In genomic region chr1:119783354-119784126, GRCh38 we compare ENCODE assay signal across 18 cellular contexts. TPM values are rescaled to one million over a fixed set of nuclear protein-coding genes. Genes with fewer than 3 reads are reported as not detected.
A peak's percentile ranks its signal among the peaks of the same experiment; 100 is the strongest.
DNase-seq lines count a peak whose midpoint lies in the region; ATAC-seq and TF ChIP-seq lines count a peak whose summit lies in the region.
"Had no signal": no experiment of that assay in that cellular context is flagged by ENCODE, and none has a peak within 500 bp of the region (broad histone marks: within the 10 kb centered on the region; RNA-seq: fewer than 3 reads in every experiment).

No MANE protein-coding gene starts in this region.

- no peak overlapping the region for H3K4me3 Mint-ChIP-seq in stimulated activated naive B cell treated with anti-CD40 and anti-IgM and Interleukin-4, amounts not matched to agents 10 μg/mL and 1 μg/mL and 100 μg/mL, for 72 hours
- H3K4me3 Mint-ChIP-seq in endodermal cell = no peak overlapping the region
- H3K4me3 Mint-ChIP-seq: activated T-helper 17 cell treated with anti-CD3 and anti-CD28 coated beads, Interleukin-2, amount 50 U/mL, for 72 hours had no signal

- H3K27me3 Mint-ChIP-seq in stimulated activated naive B cell treated with anti-CD40 and anti-IgM and Interleukin-4, amounts not matched to agents 10 μg/mL and 1 μg/mL and 100 μg/mL, for 72 hours = peaks cover 5 to 12% of the 10 kb centered on the region in 2 donors
- H3K27me3 Mint-ChIP-seq in endodermal cell (ENCODE audit: insufficient read depth) = no peaks in the 10 kb centered on the region

- TF ChIP-seq CTCF in right atrium auricular region (IDR thresholded peaks at IDR 0.05) (no peak), endodermal cell (conservative IDR thresholded peaks at IDR 0.05) (no peak)

- peak; percentile 45 for ATAC-seq in Right ventricle myocardium superior (ENCODE audit: poor library complexity)
- ATAC-seq in stimulated activated naive B cell treated with anti-CD40 and anti-IgM and Interleukin-4, amounts not matched to agents 10 μg/mL and 1 μg/mL and 100 μg/mL, for 72 hours (replicated peaks) = no peak

- WGBS in esophagus, 2 donors = 56 to 59% methylated on average over 5 of the region's 5 CpGs
- 94 to 97% methylated on average over 5 of the region's 5 CpGs for WGBS in endodermal cell (ENCODE audit: insufficient coverage in 1 of 2, insufficient read length in 1 of 2), 2 experiments

- H3K27ac ChIP-seq in right atrium auricular region = no peak overlapping the region
- no peak overlapping the region for H3K27ac ChIP-seq in SK-N-MC
- H3K27ac ChIP-seq in esophagus (ENCODE audit: low read depth in 2 of 2, low read length in 1 of 2) = peak overlapping the region; percentile 61 to 85
- no peak overlapping the region for H3K27ac ChIP-seq in endodermal cell (ENCODE audit: low read depth, low read length)
- H3K27ac ChIP-seq: pancreas had no signal

- H3K36me3 ChIP-seq in right atrium auricular region (no peaks in the 10 kb centered on the region), SK-N-MC (ENCODE audit: insufficient read depth, low read length) (no peaks in the 10 kb centered on the region), esophagus (ENCODE audit: control insufficient read depth in 2 of 2, insufficient read depth in 2 of 2, low read length in 1 of 2) (no peaks in the 10 kb centered on the region), endodermal cell (ENCODE audit: control insufficient read depth, insufficient read depth, low read length) (no peaks in the 10 kb centered on the region)
- H3K36me3 ChIP-seq: pancreas had no signal

- H3K27ac Mint-ChIP-seq in stimulated activated naive B cell treated with anti-CD40 and anti-IgM and Interleukin-4, amounts not matched to agents 10 μg/mL and 1 μg/mL and 100 μg/mL, for 72 hours = peak overlapping the region; percentile 47
- no peak overlapping the region for H3K27ac Mint-ChIP-seq in endodermal cell
- H3K27ac Mint-ChIP-seq: activated T-helper 17 cell treated with anti-CD3 and anti-CD28 coated beads, Interleukin-2, amount 50 U/mL, for 72 hours had no signal

- DNase-seq in Right ventricle myocardium superior (no peak), right atrium auricular region (ENCODE audit: low spot score) (no peak), SK-N-MC (ENCODE audit: low read depth, low spot score) (no peak), NCI-H1417 treated with DMSO at 0.1 percent for 48 hours (lab: John Stamatoyannopoulos, UW) (no peak), endodermal cell (no peak), NCI-H1436 treated with DMSO at 0.1 percent for 48 hours (lab: John Stamatoyannopoulos, UW) (no peak)
- no peak for DNase-seq in stimulated activated naive B cell treated with anti-CD40 and anti-IgM and Interleukin-4, amounts not matched to agents 10 μg/mL and 1 μg/mL and 100 μg/mL, for 72 hours
- DNase-seq: caudate nucleus; DMS153; midbrain; NCI-H1092 treated with DMSO at 0.1 percent for 48 hours; NCI-H510A treated with DMSO at 0.1 percent for 48 hours; SK-N-SH; stimulated activated CD4-positive, alpha-beta T cell treated with anti-CD3 and anti-CD28 coated beads, Interleukin-2, amount 100 ng/mL, for 24 hours had no signal

- H3K4me1 ChIP-seq in right atrium auricular region = no peaks in the 10 kb centered on the region
- peaks cover 4 to 6% of the 10 kb centered on the region in 2 donors for H3K4me1 ChIP-seq in esophagus (ENCODE audit: control insufficient read depth in 2 of 2, insufficient read depth in 2 of 2, low read length in 1 of 2)
- peaks cover 16% of the 10 kb centered on the region for H3K4me1 ChIP-seq in endodermal cell (ENCODE audit: control insufficient read depth, insufficient read depth, low read length)

- intact Hi-C loops in Right ventricle myocardium superior (cut with DNase I) = no loop called here

- no peaks in the 10 kb centered on the region for H3K36me3 Mint-ChIP-seq in stimulated activated naive B cell treated with anti-CD40 and anti-IgM and Interleukin-4, amounts not matched to agents 10 μg/mL and 1 μg/mL and 100 μg/mL, for 72 hours
- H3K36me3 Mint-ChIP-seq in endodermal cell (ENCODE audit: low read depth) = no peaks in the 10 kb centered on the region

- no peaks in the 10 kb centered on the region for H3K9me3 Mint-ChIP-seq in stimulated activated naive B cell treated with anti-CD40 and anti-IgM and Interleukin-4, amounts not matched to agents 10 μg/mL and 1 μg/mL and 100 μg/mL, for 72 hours
- peaks cover 3% of the 10 kb centered on the region for H3K9me3 Mint-ChIP-seq in endodermal cell
- H3K9me3 Mint-ChIP-seq: activated T-helper 17 cell treated with anti-CD3 and anti-CD28 coated beads, Interleukin-2, amount 50 U/mL, for 72 hours had no signal

- H3K9ac ChIP-seq in SK-N-MC (ENCODE audit: insufficient read length) (no peak overlapping the region), endodermal cell (ENCODE audit: extremely low read depth, low read length, poor library complexity, severe bottlenecking) (no peak overlapping the region)
- H3K9ac ChIP-seq: SK-N-SH had no signal

- peaks cover 6 to 10% of the 10 kb centered on the region in 2 donors for H3K4me1 Mint-ChIP-seq in stimulated activated naive B cell treated with anti-CD40 and anti-IgM and Interleukin-4, amounts not matched to agents 10 μg/mL and 1 μg/mL and 100 μg/mL, for 72 hours
- peaks cover 23% of the 10 kb centered on the region for H3K4me1 Mint-ChIP-seq in endodermal cell
- H3K4me1 Mint-ChIP-seq: activated T-helper 17 cell treated with anti-CD3 and anti-CD28 coated beads, Interleukin-2, amount 50 U/mL, for 72 hours had no signal

- no peaks in the 10 kb centered on the region for H3K9me3 ChIP-seq in right atrium auricular region
- H3K9me3 ChIP-seq in SK-N-MC (ENCODE audit: low read depth, low read length) = no peaks in the 10 kb centered on the region
- no peaks in the 10 kb centered on the region for H3K9me3 ChIP-seq in esophagus (ENCODE audit: control insufficient read depth in 2 of 2, insufficient read depth in 1 of 2, low read depth in 1 of 2, low read length in 1 of 2)
- no peaks in the 10 kb centered on the region for H3K9me3 ChIP-seq in endodermal cell (ENCODE audit: control insufficient read depth, low read length)
- H3K9me3 ChIP-seq: pancreas, SK-N-SH had no signal

- H3K27me3 ChIP-seq in right atrium auricular region (no peaks in the 10 kb centered on the region), esophagus (ENCODE audit: control insufficient read depth in 1 of 2, insufficient read depth in 2 of 2, low read length in 2 of 2) (no peaks in the 10 kb centered on the region), endodermal cell (ENCODE audit: control insufficient read depth, insufficient read depth, low read length, poor library complexity, severe bottlenecking) (no peaks in the 10 kb centered on the region)
- H3K27me3 ChIP-seq: pancreas had no signal

- no peak overlapping the region for H3K4me3 ChIP-seq in right atrium auricular region
- 0 out of 2 replicates have a peak overlapping the region, but pooled peaks have one; percentile 17 for H3K4me3 ChIP-seq in SK-N-MC
- H3K4me3 ChIP-seq in esophagus (ENCODE audit: low read depth in 1 of 2, low read length in 2 of 2) = no peak overlapping the region
- H3K4me3 ChIP-seq in endodermal cell (ENCODE audit: low read length) = no peak overlapping the region
- H3K4me3 ChIP-seq: pancreas had no signal

RNA-seq across cellular contexts. Expression of gene HMGCS2, which starts 14.8 kb away (rescaled TPM):
- total RNA-seq in Right ventricle myocardium superior (210 TPM), right atrium auricular region (10 to 100 TPM; 12.4 to 43.8 TPM), endodermal cell (not detected)
- 1 to 10 TPM; 1.3 to 5.8 TPM for polyA plus RNA-seq in esophagus
- 0.64 TPM for polyA plus RNA-seq in endodermal cell (2013, experiment 1 of 2)
- polyA plus RNA-seq in endodermal cell (2013, experiment 2 of 2) = 0.91 TPM
- total RNA-seq: activated T-helper 17 cell treated with anti-CD3 and anti-CD28 coated beads, Interleukin-2, amount 50 U/mL, for 72 hours had no signal
- polyA plus RNA-seq: SK-N-SH had no signal

RNA-seq across cellular contexts. Expression of gene REG4, which starts 27.7 kb away (rescaled TPM):
- total RNA-seq in Right ventricle myocardium superior (not detected), right atrium auricular region (not detected), endodermal cell (not detected)
- polyA plus RNA-seq in esophagus = under 1 TPM in 1 of 2 donors, not detected in 1; 0.12 TPM
- polyA plus RNA-seq in endodermal cell (2013, experiment 1 of 2) = not detected
- polyA plus RNA-seq in endodermal cell (2013, experiment 2 of 2) = not detected
- total RNA-seq: esophagus mucosa had no signal
- polyA plus RNA-seq: SK-N-SH had no signal

Comparison
In these comparisons a context has a peak if more than half of its experiments do, and no peak if none do; other contexts are left out.
1. H3K27ac ChIP-seq: peak in esophagus (2 of 2); none in right atrium auricular region (0 of 2), SK-N-MC (single experiment) and endodermal cell (single experiment).
2. RNA of gene HMGCS2, which starts 14.8 kb away (total RNA-seq): 210 TPM in Right ventricle myocardium superior (single experiment) and 12.4 to 43.8 TPM in right atrium auricular region; not detected in endodermal cell; every median in the first group is over 10 times any median in the second.